ENCODE assay signal across 8 cellular contexts in the genomic region with DNA sequence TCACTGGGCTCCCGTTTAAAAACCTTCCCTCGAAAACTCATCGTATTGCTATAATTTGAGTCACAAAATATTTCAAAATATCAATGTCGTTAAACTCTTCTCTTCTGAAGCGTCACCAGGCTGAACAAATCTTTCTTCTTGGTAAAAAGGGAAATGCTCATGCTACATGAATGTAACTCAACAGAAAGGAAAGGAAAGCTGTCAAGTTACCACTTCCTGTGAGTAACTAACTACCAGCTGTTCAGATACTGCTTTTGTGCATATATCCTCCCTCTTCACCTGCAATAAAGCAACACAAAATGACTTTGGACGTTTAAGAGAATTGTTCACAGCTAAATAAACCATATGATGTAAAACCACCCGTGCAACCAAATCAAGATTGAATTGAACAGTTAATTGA.
DNase-seq lines count a peak whose midpoint lies in the region; ATAC-seq, FAIRE-seq and TF ChIP-seq lines count a peak whose summit lies in the region.

No MANE protein-coding gene starts in this region.

- intact Hi-C loops in natural killer cell (cut with micrococcal nuclease), result loop anchor here (2.0 kb wide), 2 partner anchors 20 to 36 kb away; no protein-coding TSS in a partner anchor

- no peaks in the 10 kb centered on the region for H3K36me3 ChIP-seq in MG63

- FAIRE-seq in HTR-8/SVneo (lab: Jason Lieb, UNC), result no peak

- peaks cover 57% of the 10 kb centered on the region for H3K36me3 Mint-ChIP-seq in activated naive CD8-positive, alpha-beta T cell treated with anti-CD3 and anti-CD28 coated beads for 36 hours
- H3K36me3 Mint-ChIP-seq in natural killer cell, result no peaks in the 10 kb centered on the region

- H3K9me3 ChIP-seq in MG63, result no peaks in the 10 kb centered on the region

- peaks cover 71% of the 10 kb centered on the region for H3K4me1 Mint-ChIP-seq in activated naive CD8-positive, alpha-beta T cell treated with anti-CD3 and anti-CD28 coated beads for 36 hours
- peaks cover 81 to 89% of the 10 kb centered on the region in 2 donors for H3K4me1 Mint-ChIP-seq in natural killer cell

- peaks cover under 1% of the 10 kb centered on the region for H3K9me3 Mint-ChIP-seq in activated naive CD8-positive, alpha-beta T cell treated with anti-CD3 and anti-CD28 coated beads for 36 hours
- no peaks in the 10 kb centered on the region for H3K9me3 Mint-ChIP-seq in natural killer cell

- H3K4me3 Mint-ChIP-seq in activated naive CD8-positive, alpha-beta T cell treated with anti-CD3 and anti-CD28 coated beads for 36 hours, result peak overlapping the region; percentile 90
- H3K4me3 Mint-ChIP-seq in natural killer cell, result peak overlapping the region; percentile 96

- ATAC-seq in GM21515 (IDR thresholded peaks at IDR 0.05; ENCODE audit: unreplicated experiment), result peak; percentile 76
- ATAC-seq in natural killer cell, result peak; percentile 86 to 92 (median 90)

- H3K27me3 ChIP-seq in MG63, result no peaks in the 10 kb centered on the region

- peak; percentile 37 for DNase-seq in GM04503 (ENCODE audit: low read depth)
- DNase-seq in HTR-8/SVneo (ENCODE audit: insufficient read length, low spot score), result peak; percentile 13
- DNase-seq in activated naive CD8-positive, alpha-beta T cell treated with anti-CD3 and anti-CD28 coated beads for 36 hours, result no peak
- DNase-seq in natural killer cell, result no peak
- DNase-seq in MG63, result no peak
- no peak for DNase-seq in NCI-H1105 treated with DMSO at 0.1 percent for 48 hours (lab: John Stamatoyannopoulos, UW)
- DNase-seq in COLO829 (ENCODE audit: low spot score), result no peak

- no peak overlapping the region for H3K4me3 ChIP-seq in MG63

- no peaks in the 10 kb centered on the region for H3K27me3 Mint-ChIP-seq in activated naive CD8-positive, alpha-beta T cell treated with anti-CD3 and anti-CD28 coated beads for 36 hours
- H3K27me3 Mint-ChIP-seq in natural killer cell (ENCODE audit: low read depth in 2 of 2), result no peaks in the 10 kb centered on the region

- H3K27ac Mint-ChIP-seq in activated naive CD8-positive, alpha-beta T cell treated with anti-CD3 and anti-CD28 coated beads for 36 hours, result peak overlapping the region; percentile 95
- peak overlapping the region; percentile 85 to 87 for H3K27ac Mint-ChIP-seq in natural killer cell

- no peak for TF ChIP-seq CTCF in natural killer cell (IDR thresholded peaks at IDR 0.05)

Comparison
In these comparisons a context has a peak if more than half of its experiments do, and no peak if none do; other contexts are left out.
1. DNase-seq: peak in GM04503 (single experiment) and HTR-8/SVneo (single experiment); none in activated naive CD8-positive, alpha-beta T cell treated with anti-CD3 and anti-CD28 coated beads for 36 hours (single experiment), natural killer cell (single experiment), MG63 (single experiment), NCI-H1105 treated with DMSO at 0.1 percent for 48 hours (single experiment) and COLO829 (single experiment).